Comparison of ENCODE assay signal across 22 cellular contexts in genomic region chr2:191818133-191818532, GRCh38. TPM values are rescaled to one million over a fixed set of nuclear protein-coding genes. Genes with fewer than 3 reads are reported as not detected.
DNase-seq lines count a peak whose midpoint lies in the region; ATAC-seq and TF ChIP-seq lines count a peak whose summit lies in the region.
"Had no signal": no experiment of that assay in that cellular context is flagged by ENCODE, and none has a peak within 500 bp of the region (broad histone marks: within the 10 kb centered on the region; RNA-seq: fewer than 3 reads in every experiment).

No MANE protein-coding gene starts in this region.

- no peaks in the 10 kb centered on the region for H3K9me3 ChIP-seq in right cardiac atrium (ENCODE audit: control insufficient read depth, low read length)
- H3K9me3 ChIP-seq in left ventricle myocardium inferior (replicated peaks): no peaks in the 10 kb centered on the region
- H3K9me3 ChIP-seq: BE2C, BLaER1 had no signal

- H3K27me3 ChIP-seq in right cardiac atrium (ENCODE audit: control insufficient read depth, insufficient read depth) (no peaks in the 10 kb centered on the region), left ventricle myocardium inferior (ENCODE audit: low read depth) (no peaks in the 10 kb centered on the region)
- H3K27me3 ChIP-seq: BE2C, BLaER1 had no signal

- TF ChIP-seq CTCF in left ventricle myocardium inferior (IDR thresholded peaks at IDR 0.05; ENCODE audit: borderline replicate concordance): no peak

- intact Hi-C loops in left cardiac atrium (cut with DNase I): loop anchor here in 1 of 2 donors (10.0 kb wide), 1 partner anchor 87 kb away; no protein-coding TSS in a partner anchor
- intact Hi-C loops in Right ventricle myocardium inferior (cut with DNase I): no loop called here
- intact Hi-C loops in right cardiac atrium (cut with DNase I): no loop called here
- intact Hi-C loops in left ventricle myocardium inferior (cut with micrococcal nuclease): no loop called here

- DNase-seq in left cardiac atrium (no peak), Right ventricle myocardium inferior (ENCODE audit: missing footprints) (no peak), right cardiac atrium (no peak), left ventricle myocardium inferior (no peak), NCI-H2081 (lab: John Stamatoyannopoulos, UW) (no peak)
- DNase-seq: 8988T; ACHN; BE2C; C1 segment of cervical spinal cord; CD4-positive, alpha-beta memory T cell; CD4-positive, CD25-positive, alpha-beta regulatory T cell; CD8-positive, alpha-beta memory T cell; COR-L47; DMS 273 treated with DMSO at 0.1 percent for 48 hours; DMS153; DMS53; DMS79; DND-41; EL; GDM1 had no signal

- H3K36me3 ChIP-seq in left ventricle myocardium inferior: no peaks in the 10 kb centered on the region
- H3K36me3 ChIP-seq: BE2C, BLaER1 had no signal

- WGBS in right cardiac atrium: 93% methylated on average over 1 of the region's 1 CpG

- no peaks in the 10 kb centered on the region for H3K4me1 ChIP-seq in right cardiac atrium (ENCODE audit: control insufficient read depth, insufficient read depth, low read length)
- H3K4me1 ChIP-seq in left ventricle myocardium inferior: peaks cover 13% of the 10 kb centered on the region
- H3K4me1 ChIP-seq: BE2C, BLaER1 had no signal

- no peak overlapping the region for H3K4me3 ChIP-seq in right cardiac atrium (ENCODE audit: low read length)
- H3K4me3 ChIP-seq in left ventricle myocardium inferior: no peak overlapping the region
- H3K4me3 ChIP-seq: BLaER1, GM12878 had no signal

- no peak overlapping the region for H3K27ac ChIP-seq in right cardiac atrium (ENCODE audit: low read length)
- H3K27ac ChIP-seq in left ventricle myocardium inferior (replicated peaks): no peak overlapping the region
- H3K27ac ChIP-seq: BLaER1 had no signal

- ATAC-seq in left cardiac atrium (peak; percentile 45 to 54), Right ventricle myocardium inferior (no peak), right cardiac atrium (peak; percentile 57 to 59)
- ATAC-seq: GM12878 had no signal

RNA-seq across cellular contexts. Expression of gene CAVIN2, which starts 28.8 kb away (rescaled TPM):
- total RNA-seq in left cardiac atrium (100 to 1,000 TPM; 106 to 145 TPM), Right ventricle myocardium inferior (109 TPM), right cardiac atrium (100 to 1,000 TPM in 3 of 4 donors, 10 to 100 TPM in 1; 97.9 to 128 (median 119) TPM), left ventricle myocardium inferior (93.9 TPM)
- 76.0 TPM for polyA plus RNA-seq in right cardiac atrium
- total RNA-seq: CD4-positive, alpha-beta memory T cell; CD8-positive, alpha-beta memory T cell; GM12878 had no signal
- polyA plus RNA-seq: CD4-positive, CD25-positive, alpha-beta regulatory T cell; CD8-positive, alpha-beta memory T cell; GM12878 had no signal
